Comparison of ENCODE assay signal across 1 cellular context in the genomic region with DNA sequence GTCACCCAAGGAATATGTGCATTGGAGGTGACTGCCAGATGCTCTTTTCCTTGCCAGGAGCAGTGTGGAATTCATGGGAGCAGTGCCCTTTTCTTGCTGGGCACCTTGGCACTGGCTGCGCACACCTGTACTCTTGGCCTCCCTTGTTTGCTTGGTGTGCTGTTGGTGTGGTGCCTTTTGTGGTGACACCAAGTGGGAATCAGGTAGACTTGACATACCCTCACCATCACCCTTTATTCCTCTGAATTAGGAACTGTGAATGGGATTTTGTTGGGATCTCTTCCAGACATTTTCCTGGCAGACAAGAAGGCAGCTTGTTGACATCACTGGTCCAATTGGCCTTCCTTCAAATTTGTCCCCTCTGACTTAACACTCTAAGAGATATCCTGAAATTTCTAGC.
TF ChIP-seq lines count a peak whose summit lies in the region.

No MANE protein-coding gene starts in this region.

TF ChIP-seq in H1, 55 proteins besides CTCF, POLR2A, EP300 and RAD21:
- TF ChIP-seq SP1 (IDR thresholded peaks at IDR 0.05; ENCODE audit: low read depth, low read length) (no peak), CBX5 (IDR thresholded peaks at IDR 0.05; ENCODE audit: low read depth, low read length) (no peak), NANOG (IDR thresholded peaks at IDR 0.05; ENCODE audit: insufficient read depth, low read depth, low read length, poor library complexity, severe bottlenecking) (no peak), RBBP5 (IDR thresholded peaks at IDR 0.05; ENCODE audit: borderline replicate concordance, low read depth, low read length) (no peak), CREB1 (IDR thresholded peaks at IDR 0.05) (no peak), EZH2 (IDR thresholded peaks at IDR 0.05; ENCODE audit: low read depth, low read length, severe bottlenecking) (no peak), KDM4A (IDR thresholded peaks at IDR 0.05; ENCODE audit: low read depth, low read length, severe bottlenecking) (no peak), SIN3A (conservative IDR thresholded peaks at IDR 0.05 in 1 of 2, IDR thresholded peaks at IDR 0.05 in 1 of 2; ENCODE audit: low read depth in 1 of 2, low read length in 2 of 2) (no peak), CHD2 (IDR thresholded peaks at IDR 0.05; ENCODE audit: low read length) (no peak), RXRA (IDR thresholded peaks at IDR 0.05; ENCODE audit: insufficient read depth, low read depth, low read length) (no peak), ATF2 (IDR thresholded peaks at IDR 0.05; ENCODE audit: low read length) (no peak), FOSL1 (IDR thresholded peaks at IDR 0.05; ENCODE audit: insufficient read depth, low read depth, low read length) (no peak), YY1 (IDR thresholded peaks at IDR 0.05; ENCODE audit: low read depth, low read length) (no peak), JUND (IDR thresholded peaks at IDR 0.05; ENCODE audit: low read length) (no peak)
- TF ChIP-seq, protein P1, sequence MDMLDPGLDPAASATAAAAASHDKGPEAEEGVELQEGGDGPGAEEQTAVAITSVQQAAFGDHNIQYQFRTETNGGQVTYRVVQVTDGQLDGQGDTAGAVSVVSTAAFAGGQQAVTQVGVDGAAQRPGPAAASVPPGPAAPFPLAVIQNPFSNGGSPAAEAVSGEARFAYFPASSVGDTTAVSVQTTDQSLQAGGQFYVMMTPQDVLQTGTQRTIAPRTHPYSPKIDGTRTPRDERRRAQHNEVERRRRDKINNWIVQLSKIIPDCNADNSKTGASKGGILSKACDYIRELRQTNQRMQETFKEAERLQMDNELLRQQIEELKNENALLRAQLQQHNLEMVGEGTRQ (IDR thresholded peaks at IDR 0.05; ENCODE audit: low read length): no peak
